1 cellular context compared by ENCODE assay signal in genomic region chr5:80959768-80960442, GRCh38.
TF ChIP-seq lines count a peak whose summit lies in the region.

TSS of gene RASGRF2 (plus strand) at chr5:80960363. CDS start at chr5:80960739, 376 bp downstream.

TF ChIP-seq in HepG2, 621 proteins besides CTCF, POLR2A, EP300 and RAD21 (continued from another document):
- TF ChIP-seq ZXDC (CRISPR knock-in tag; IDR thresholded peaks at IDR 0.05) (peak; percentile 47; the same call in 1 of the 2 replicates), HNRNPH1 (optimal IDR thresholded peaks at IDR 0.05; ENCODE audit: low read depth, low read length) (no peak)
